1 cellular context compared by ENCODE assay signal in genomic region chr22:49208003-49208402, GRCh38.
TF ChIP-seq lines count a peak whose summit lies in the region.

No MANE protein-coding gene starts in this region.

TF ChIP-seq in HepG2, 621 proteins besides CTCF, POLR2A, EP300 and RAD21 (continued from another document):
- TF ChIP-seq GMEB1 (CRISPR knock-in tag; IDR thresholded peaks at IDR 0.05; ENCODE audit: borderline replicate concordance): no peak
- no peak for TF ChIP-seq TRAFD1 (CRISPR knock-in tag; IDR thresholded peaks at IDR 0.05; ENCODE audit: borderline replicate concordance)
TF ChIP-seq in HepG2: peak in this region for 0.
